In the genomic region with DNA sequence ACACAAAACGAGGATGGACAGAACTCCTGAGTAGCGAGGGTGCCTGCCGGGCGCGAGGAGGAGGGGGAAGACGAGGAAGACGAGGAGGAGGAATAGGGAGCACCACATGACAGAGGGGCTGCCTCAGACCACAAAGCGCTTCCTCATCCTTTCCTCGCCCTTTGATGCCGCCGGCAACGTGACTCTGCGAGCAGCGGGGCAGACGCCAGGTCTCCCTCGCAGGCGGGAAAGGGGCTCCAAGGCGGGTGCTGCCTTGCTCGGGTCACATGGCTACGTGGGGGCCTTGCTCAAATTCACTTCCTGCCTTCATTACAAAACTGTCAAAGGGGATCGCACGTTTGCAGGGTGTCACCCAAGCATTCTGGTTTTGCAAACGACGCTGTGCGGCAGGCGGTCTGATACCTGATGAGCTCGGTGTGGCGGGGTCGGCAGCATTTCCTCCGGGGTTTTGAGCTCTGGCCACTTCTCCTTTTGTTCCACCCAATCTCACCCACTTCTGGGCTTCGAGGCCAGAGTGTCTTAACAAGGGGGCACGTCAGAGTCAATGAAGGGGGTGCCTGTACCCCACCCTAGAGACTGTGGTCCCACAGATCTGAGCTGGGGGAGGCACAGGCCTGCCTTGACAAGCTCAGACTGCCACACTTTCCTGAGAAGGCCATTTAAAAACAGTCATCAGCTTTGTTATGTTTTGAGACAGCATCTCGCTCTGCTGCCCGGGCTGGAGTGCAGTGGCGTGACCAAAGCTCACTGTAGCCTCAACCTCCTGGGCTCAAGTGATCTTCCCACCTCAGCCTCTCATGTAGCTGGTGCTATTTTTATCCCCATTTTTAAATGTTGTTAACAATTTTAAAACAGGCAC, we compare ENCODE assay signal across 9 cellular contexts. TPM values are rescaled to one million over a fixed set of nuclear protein-coding genes. Genes with fewer than 3 reads are reported as not detected.
DNase-seq lines count a peak whose midpoint lies in the region; ATAC-seq and TF ChIP-seq lines count a peak whose summit lies in the region.
"Had no signal": no experiment of that assay in that cellular context is flagged by ENCODE, and none has a peak within 500 bp of the region (broad histone marks: within the 10 kb centered on the region; RNA-seq: fewer than 3 reads in every experiment).

No MANE protein-coding gene starts in this region.

- H3K9me3 ChIP-seq in lower lobe of right lung = no peaks in the 10 kb centered on the region

- no peak overlapping the region for H3K4me3 ChIP-seq in lower lobe of right lung

- H3K4me3 Mint-ChIP-seq in activated CD4-positive, alpha-beta T cell treated with anti-CD3 and anti-CD28 coated beads, Interleukin-2, amount 10 ng/mL, durations not matched to agents 24 days and 14 days = peak overlapping the region; percentile 58

- in situ Hi-C loops in GM13976 (cut with MboI; ENCODE audit: low sequenced_read_pairs, unreplicated experiment) (no loop called here), ACHN (cut with HindIII; ENCODE audit: low pct_ligation_motif_present, low pct_unique_long_range_greater_than_20kb, low sequenced_read_pairs) (no loop called here)

- peak; percentile 57 for ATAC-seq in HG03097 (IDR thresholded peaks at IDR 0.05; ENCODE audit: low FRiP score, unreplicated experiment)
- ATAC-seq in lower lobe of right lung = peak; percentile 17 to 34
- ATAC-seq in left ventricle myocardium superior = no peak

- peaks cover 6% of the 10 kb centered on the region for H3K4me1 ChIP-seq in lower lobe of right lung

- peak overlapping the region; percentile 85 for H3K27ac Mint-ChIP-seq in activated CD4-positive, alpha-beta T cell treated with anti-CD3 and anti-CD28 coated beads, Interleukin-2, amount 10 ng/mL, durations not matched to agents 24 days and 14 days

- H3K27me3 ChIP-seq in lower lobe of right lung (ENCODE audit: low read depth) = no peaks in the 10 kb centered on the region

- intact Hi-C loops in activated CD4-positive, alpha-beta T cell treated with anti-CD3 and anti-CD28 coated beads, Interleukin-2, amount 10 ng/mL, durations not matched to agents 24 days and 14 days (cut with micrococcal nuclease) = no loop called here
- intact Hi-C loops in lower lobe of right lung (cut with DNase I) (no loop called here), left ventricle myocardium superior (cut with micrococcal nuclease) (no loop called here)

- TF ChIP-seq CTCF in GM13976 (IDR thresholded peaks at IDR 0.05; ENCODE audit: borderline replicate concordance, control extremely low read depth, extremely low read depth, insufficient read depth, missing control alignments) = no peak
- no peak for TF ChIP-seq CTCF in lower lobe of right lung (IDR thresholded peaks at IDR 0.05)

- H3K36me3 Mint-ChIP-seq in activated CD4-positive, alpha-beta T cell treated with anti-CD3 and anti-CD28 coated beads, Interleukin-2, amount 10 ng/mL, durations not matched to agents 24 days and 14 days (ENCODE audit: low read depth) = peaks cover 65% of the 10 kb centered on the region

- DNase-seq in GM13976 (ENCODE audit: low spot score) (peak; percentile 87), lower lobe of right lung (peak; percentile 59), amygdala (lab: John Stamatoyannopoulos, UW) (no peak), ACHN (no peak), left ventricle myocardium superior (no peak), LoVo (ENCODE audit: low spot score) (no peak)
- DNase-seq in activated CD4-positive, alpha-beta T cell treated with anti-CD3 and anti-CD28 coated beads, Interleukin-2, amount 10 ng/mL, durations not matched to agents 24 days and 14 days = peak; percentile 84

- no peak overlapping the region for H3K27ac ChIP-seq in lower lobe of right lung

- peaks cover 83% of the 10 kb centered on the region for H3K36me3 ChIP-seq in lower lobe of right lung

- H3K4me1 Mint-ChIP-seq in activated CD4-positive, alpha-beta T cell treated with anti-CD3 and anti-CD28 coated beads, Interleukin-2, amount 10 ng/mL, durations not matched to agents 24 days and 14 days = peaks cover 41% of the 10 kb centered on the region

- H3K27me3 Mint-ChIP-seq in activated CD4-positive, alpha-beta T cell treated with anti-CD3 and anti-CD28 coated beads, Interleukin-2, amount 10 ng/mL, durations not matched to agents 24 days and 14 days = no peaks in the 10 kb centered on the region

- H3K9me3 Mint-ChIP-seq in activated CD4-positive, alpha-beta T cell treated with anti-CD3 and anti-CD28 coated beads, Interleukin-2, amount 10 ng/mL, durations not matched to agents 24 days and 14 days = no peaks in the 10 kb centered on the region

RNA-seq across cellular contexts. Expression of a gene that starts 14.9 kb away (rescaled TPM):
- total RNA-seq in activated CD4-positive, alpha-beta T cell treated with anti-CD3 and anti-CD28 coated beads, Interleukin-2, amount 10 ng/mL, durations not matched to agents 24 days and 14 days = 125 and 135 TPM in 2 replicates
- total RNA-seq in lower lobe of right lung = 125 TPM
- 148 TPM for total RNA-seq in left ventricle myocardium superior

RNA-seq across cellular contexts. Expression of a gene that starts 42.3 kb away (rescaled TPM):
- total RNA-seq in activated CD4-positive, alpha-beta T cell treated with anti-CD3 and anti-CD28 coated beads, Interleukin-2, amount 10 ng/mL, durations not matched to agents 24 days and 14 days = 35.8 and 39.6 TPM in 2 replicates
- 51.9 TPM for total RNA-seq in lower lobe of right lung
- total RNA-seq in left ventricle myocardium superior = 35.2 TPM

RNA-seq across cellular contexts. Expression of a gene that starts 44.4 kb away (rescaled TPM):
- 0.12 TPM in 1 of 2 replicates, not detected in the other for total RNA-seq in activated CD4-positive, alpha-beta T cell treated with anti-CD3 and anti-CD28 coated beads, Interleukin-2, amount 10 ng/mL, durations not matched to agents 24 days and 14 days
- total RNA-seq in lower lobe of right lung = not detected
- not detected for total RNA-seq in left ventricle myocardium superior
- total RNA-seq: astrocyte had no signal

Comparison
In these comparisons a context has a peak if more than half of its experiments do, and no peak if none do; other contexts are left out.
1. DNase-seq: peak in GM13976 (single experiment), activated CD4-positive, alpha-beta T cell treated with anti-CD3 and anti-CD28 coated beads, Interleukin-2, amount 10 ng/mL, durations not matched to agents 24 days and 14 days (single experiment) and lower lobe of right lung (single experiment); none in amygdala (0 of 56), ACHN (single experiment), left ventricle myocardium superior (single experiment) and LoVo (single experiment).